ENCODE assay signal across 8 cellular contexts in the genomic region with DNA sequence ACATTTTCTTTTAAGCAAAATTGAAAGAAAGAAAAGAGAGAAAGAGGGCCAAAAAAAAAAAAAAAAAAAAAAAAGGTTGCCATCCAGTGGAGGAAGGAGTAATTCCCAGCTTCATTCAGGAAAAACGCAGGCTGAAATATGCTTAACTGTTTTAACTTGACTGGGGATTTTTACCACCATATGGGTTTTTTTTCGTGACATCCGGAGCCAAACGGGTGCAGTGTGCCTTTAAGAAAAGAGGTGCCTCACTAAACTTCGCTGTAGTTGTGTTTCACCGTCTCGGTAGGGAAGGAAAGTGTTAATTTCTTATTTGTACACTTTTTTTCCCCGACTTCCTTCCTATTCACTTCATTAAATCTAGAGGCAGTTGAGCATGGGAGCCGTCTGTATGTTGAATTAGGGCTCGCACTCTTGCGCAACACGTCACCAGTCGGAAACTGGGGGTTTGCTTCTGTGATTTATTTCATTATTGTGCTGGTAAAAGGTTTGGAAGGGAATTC.
DNase-seq lines count a peak whose midpoint lies in the region; ATAC-seq and TF ChIP-seq lines count a peak whose summit lies in the region.

No MANE protein-coding gene starts in this region.

- H3K27ac Mint-ChIP-seq in GM23338 = peak overlapping the region; percentile 98
- peak overlapping the region; percentile 87 for H3K27ac Mint-ChIP-seq in T-helper 2 cell treated with Interferon-gamma antibody and Interleukin-4, amounts not matched to agents 5 μg/mL and 100 μg/mL, for 36 hours

- peak overlapping the region; percentile 27 for H3K4me3 ChIP-seq in GM23338
- H3K4me3 ChIP-seq in coronary artery = peak overlapping the region; percentile 74
- H3K4me3 ChIP-seq in left lung = peak overlapping the region; percentile 28 to 42

- peaks cover 4% of the 10 kb centered on the region for H3K27me3 Mint-ChIP-seq in GM23338 (ENCODE audit: insufficient read depth, low read depth, poor library complexity)
- no peaks in the 10 kb centered on the region for H3K27me3 Mint-ChIP-seq in T-helper 2 cell treated with Interferon-gamma antibody and Interleukin-4, amounts not matched to agents 5 μg/mL and 100 μg/mL, for 36 hours (ENCODE audit: low read depth)

- DNase-seq in ELR (ENCODE audit: low read depth) (peak; percentile 67), GM23338 (ENCODE audit: low spot score) (peak; percentile 76), LoVo (ENCODE audit: low spot score) (peak; percentile 40), coronary artery (ENCODE audit: low spot score) (no peak), left lung (peak; percentile 60 to 67), HuH-7 (ENCODE audit: low spot score) (no peak)
- peak; percentile 10 for DNase-seq in T-helper 2 cell treated with Interferon-gamma antibody and Interleukin-4, amounts not matched to agents 5 μg/mL and 100 μg/mL, for 36 hours (ENCODE audit: low spot score)
- DNase-seq in stimulated activated CD4-positive, alpha-beta T cell treated with anti-CD3 and anti-CD28 coated beads, Interleukin-4, amount 100 ng/mL, for 24 hours = peak; percentile 44

- H3K4me1 ChIP-seq in GM23338 (ENCODE audit: insufficient read depth) (peaks cover 34% of the 10 kb centered on the region), left lung (peaks cover 22 to 55% of the 10 kb centered on the region in 2 donors)

- no peaks in the 10 kb centered on the region for H3K27me3 ChIP-seq in GM23338 (ENCODE audit: insufficient read depth)
- H3K27me3 ChIP-seq in left lung = no peaks in the 10 kb centered on the region

- no peaks in the 10 kb centered on the region for H3K9me3 Mint-ChIP-seq in GM23338
- no peaks in the 10 kb centered on the region for H3K9me3 Mint-ChIP-seq in T-helper 2 cell treated with Interferon-gamma antibody and Interleukin-4, amounts not matched to agents 5 μg/mL and 100 μg/mL, for 36 hours

- peak overlapping the region; percentile 99 for H3K27ac ChIP-seq in GM23338 (ENCODE audit: low read depth)
- H3K27ac ChIP-seq in coronary artery = peak overlapping the region; percentile 29 to 67
- H3K27ac ChIP-seq in left lung = peak overlapping the region; percentile 71 to 76

- H3F3A ChIP-seq in GM23338 (replicated peaks; ENCODE audit: low read depth) = peaks cover 6% of the 10 kb centered on the region; the same call in 1 of the 2 replicates

- H3K36me3 Mint-ChIP-seq in GM23338 (ENCODE audit: low read depth) = no peaks in the 10 kb centered on the region
- H3K36me3 Mint-ChIP-seq in T-helper 2 cell treated with Interferon-gamma antibody and Interleukin-4, amounts not matched to agents 5 μg/mL and 100 μg/mL, for 36 hours (ENCODE audit: low read depth) = peaks cover 16% of the 10 kb centered on the region

- H3K79me2 ChIP-seq in GM23338 (replicated peaks; ENCODE audit: insufficient read depth) = no peaks in the 10 kb centered on the region

- H3K4me1 Mint-ChIP-seq in GM23338 = peaks cover 61% of the 10 kb centered on the region
- H3K4me1 Mint-ChIP-seq in T-helper 2 cell treated with Interferon-gamma antibody and Interleukin-4, amounts not matched to agents 5 μg/mL and 100 μg/mL, for 36 hours (ENCODE audit: low read depth) = peaks cover 39% of the 10 kb centered on the region

- ATAC-seq in GM23338 = peak; percentile 73
- ATAC-seq in left lung = peak; percentile 81

- TF ChIP-seq CTCF in GM23338 (conservative IDR thresholded peaks at IDR 0.05; ENCODE audit: low read depth in 2 of 2) = peak in 1 of 2 experiments; percentile 19; a peak in 1 of 4 replicates
- TF ChIP-seq CTCF in coronary artery (IDR thresholded peaks at IDR 0.05) = no peak
- TF ChIP-seq CTCF in left lung (IDR thresholded peaks at IDR 0.05) = no peak

- H3K36me3 ChIP-seq in GM23338 (ENCODE audit: insufficient read depth) = no peaks in the 10 kb centered on the region
- H3K36me3 ChIP-seq in left lung = no peaks in the 10 kb centered on the region

- H3K4me2 ChIP-seq in GM23338 = peak overlapping the region; percentile 48

- H2AFZ ChIP-seq in GM23338 = no peak overlapping the region; the same call in 1 of the 2 replicates

- H4K20me1 ChIP-seq in GM23338 (replicated peaks; ENCODE audit: insufficient read depth) = no peaks in the 10 kb centered on the region

- H3K4me3 Mint-ChIP-seq in GM23338 = peak overlapping the region; percentile 70
- peak overlapping the region; percentile 91 for H3K4me3 Mint-ChIP-seq in T-helper 2 cell treated with Interferon-gamma antibody and Interleukin-4, amounts not matched to agents 5 μg/mL and 100 μg/mL, for 36 hours

- intact Hi-C loops in left lung (cut with DNase I) = no loop called here

- 0 out of 2 replicates have a peak, but pooled peaks cover 7% of the 10 kb centered on the region for H3K9me2 ChIP-seq in GM23338 (ENCODE audit: insufficient read depth)

- H3K9me3 ChIP-seq in left lung = no peaks in the 10 kb centered on the region

TF ChIP-seq in GM23338, 12 proteins besides CTCF, POLR2A, EP300 and RAD21:
- peak; percentile 37; the same call in 1 of the 2 replicates for TF ChIP-seq CREB1 (CRISPR knock-in tag; IDR thresholded peaks at IDR 0.05; ENCODE audit: low read depth)
- no peak for TF ChIP-seq NANOG (IDR thresholded peaks at IDR 0.05; ENCODE audit: borderline replicate concordance)
TF ChIP-seq in GM23338: peak in this region for 1.

Comparison
In these comparisons a context has a peak if more than half of its experiments do, and no peak if none do; other contexts are left out.
1. DNase-seq: peak in ELR (single experiment), GM23338 (single experiment), LoVo (single experiment), T-helper 2 cell treated with Interferon-gamma antibody and Interleukin-4, amounts not matched to agents 5 μg/mL and 100 μg/mL, for 36 hours (single experiment), left lung (2 of 2) and stimulated activated CD4-positive, alpha-beta T cell treated with anti-CD3 and anti-CD28 coated beads, Interleukin-4, amount 100 ng/mL, for 24 hours (single experiment); none in coronary artery (single experiment) and HuH-7 (single experiment).
2. H3K27ac ChIP-seq: peak in every context shown above with its lines; median percentile 99 in GM23338; 74 in left lung; 48 in coronary artery.
3. Peak in every context shown above with its lines, with median percentiles within 50 percentile points of each other: H3K4me3 ChIP-seq.